Comparison of ENCODE assay signal across 1 cellular context in genomic region chr19:43667524-43668405, GRCh38.
TF ChIP-seq lines count a peak whose summit lies in the region.

No MANE protein-coding gene starts in this region.

TF ChIP-seq in endothelial cell of umbilical vein, 7 proteins besides CTCF, POLR2A, EP300 and RAD21:
- TF ChIP-seq FOS (IDR thresholded peaks at IDR 0.05; ENCODE audit: borderline replicate concordance, insufficient read depth, low read length) = no peak
- TF ChIP-seq EZH2 (IDR thresholded peaks at IDR 0.05; ENCODE audit: borderline replicate concordance, low read depth, low read length, severe bottlenecking) = no peak
- TF ChIP-seq POLR2AphosphoS5 (IDR thresholded peaks at IDR 0.05; ENCODE audit: insufficient read depth, low read depth, low read length) = peak; percentile 27
TF ChIP-seq in endothelial cell of umbilical vein: peak in this region for 1.
